21 cellular contexts compared by ENCODE assay signal in the genomic region with DNA sequence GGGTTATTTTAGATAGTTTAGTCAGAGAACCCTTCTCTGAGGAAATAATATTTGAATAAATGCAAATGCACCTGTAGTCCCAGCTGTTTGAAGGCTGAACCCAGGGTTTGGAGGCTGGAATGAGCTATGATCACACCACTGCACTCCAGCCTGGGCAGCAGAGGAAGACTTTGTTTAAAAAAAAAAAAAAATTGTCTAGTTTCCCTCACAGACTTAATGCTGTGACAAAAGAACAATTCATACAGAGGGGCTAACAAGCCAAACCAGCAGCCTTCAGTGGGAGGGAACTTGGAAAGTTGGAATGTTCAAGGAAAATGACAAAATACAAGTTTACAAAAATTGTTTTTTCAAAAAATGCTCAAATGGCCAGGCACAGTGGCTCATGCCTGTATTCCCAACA.
"Had no signal": no experiment of that assay in that cellular context is flagged by ENCODE, and none has a peak within 500 bp of the region (broad histone marks: within the 10 kb centered on the region; RNA-seq: fewer than 3 reads in every experiment).

No MANE protein-coding gene starts in this region.

- H3K27ac ChIP-seq: esophagus squamous epithelium, lower lobe of right lung, upper lobe of right lung had no signal

- H3K36me3 ChIP-seq: lower lobe of right lung, upper lobe of right lung had no signal

- ATAC-seq: gastroesophageal sphincter; left colon; lower lobe of right lung; naive thymus-derived CD4-positive, alpha-beta T cell; stimulated activated naive CD8-positive, alpha-beta T cell treated with anti-CD3 and anti-CD28 coated beads, Interleukin-15, Interleukin-2, amounts not matched to agents 100 U/mL and 50 U/mL, for 24 hours; upper lobe of right lung had no signal

- H3K27me3 ChIP-seq: esophagus squamous epithelium, gastroesophageal sphincter, upper lobe of right lung had no signal

- H3K27me3 Mint-ChIP-seq: activated CD4-positive, alpha-beta memory T cell treated with anti-CD3 and anti-CD28 coated beads for 36 hours; activated naive CD8-positive, alpha-beta T cell; central memory CD8-positive, alpha-beta T cell; naive thymus-derived CD4-positive, alpha-beta T cell had no signal

- H3K9me3 ChIP-seq: gastroesophageal sphincter, upper lobe of right lung had no signal

- H3K4me3 ChIP-seq: coronary artery, esophagus squamous epithelium, gastroesophageal sphincter, lower lobe of right lung, upper lobe of right lung had no signal

- DNase-seq: activated CD4-positive, alpha-beta memory T cell treated with anti-CD3 and anti-CD28 coated beads for 36 hours; activated CD4-positive, alpha-beta T cell treated with anti-CD3 and anti-CD28 coated beads for 48 hours; activated CD4-positive, CD25-positive, alpha-beta regulatory T cell; activated gamma-delta T cell treated with Interleukin-2 at 50 U/mL for 16 hours; activated T-cell treated with anti-CD3 and anti-CD28 coated beads for 4 hours; esophagus squamous epithelium; left colon; lower lobe of right lung; naive thymus-derived CD4-positive, alpha-beta T cell; occipital lobe; retina; stimulated activated CD4-positive, alpha-beta T cell treated with anti-CD3 and anti-CD28 coated beads, Interleukin-4, amount 100 ng/mL, for 4 hours; stimulated activated naive CD8-positive, alpha-beta T cell treated with anti-CD3 and anti-CD28 coated beads, Interleukin-15, Interleukin-2, amounts not matched to agents 100 U/mL and 50 U/mL, for 24 hours; T1000; upper lobe of right lung had no signal

- H3K27ac Mint-ChIP-seq: activated CD4-positive, alpha-beta memory T cell treated with anti-CD3 and anti-CD28 coated beads for 36 hours; activated naive CD8-positive, alpha-beta T cell; naive thymus-derived CD4-positive, alpha-beta T cell; T-helper 1 cell treated with Interleukin-12 subunit alpha and Interleukin-12 subunit beta and Interleukin-4 antibody, amounts not matched to agents 30 μg/mL and 1 μg/mL, for 36 hours had no signal

- H3K4me3 Mint-ChIP-seq: activated CD4-positive, alpha-beta memory T cell treated with anti-CD3 and anti-CD28 coated beads for 36 hours; activated naive CD8-positive, alpha-beta T cell; central memory CD8-positive, alpha-beta T cell; naive thymus-derived CD4-positive, alpha-beta T cell; neural crest cell; T-helper 1 cell treated with Interleukin-12 subunit alpha and Interleukin-12 subunit beta and Interleukin-4 antibody, amounts not matched to agents 30 μg/mL and 1 μg/mL, for 36 hours had no signal
